1 cellular context compared by ENCODE assay signal in the genomic region with DNA sequence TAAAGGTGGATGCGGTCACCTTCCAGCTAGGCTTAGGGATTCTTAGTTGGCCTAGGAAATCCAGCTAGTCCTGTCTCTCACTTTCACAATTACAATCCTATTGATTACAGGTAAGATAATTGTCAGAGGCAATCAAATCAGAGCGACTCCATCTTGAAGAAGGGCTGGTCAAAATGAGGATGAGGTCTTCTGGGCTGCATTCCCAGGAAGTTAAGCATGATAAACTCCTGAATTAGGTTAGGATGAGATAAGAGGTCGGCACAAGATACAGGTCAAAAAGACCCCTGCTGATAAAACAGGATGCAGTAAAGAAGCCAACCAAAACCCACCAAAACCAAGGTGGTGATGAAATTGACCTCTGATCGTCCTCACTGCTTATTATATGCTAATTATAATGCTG.
TF ChIP-seq lines count a peak whose summit lies in the region.

No MANE protein-coding gene starts in this region.

TF ChIP-seq in H1, 55 proteins besides CTCF, POLR2A, EP300 and RAD21:
- TF ChIP-seq JUN (IDR thresholded peaks at IDR 0.05; ENCODE audit: low read depth, low read length) (no peak), RXRA (IDR thresholded peaks at IDR 0.05; ENCODE audit: insufficient read depth, low read depth, low read length) (no peak), SP1 (IDR thresholded peaks at IDR 0.05; ENCODE audit: low read depth, low read length) (no peak), BCL11A (IDR thresholded peaks at IDR 0.05; ENCODE audit: low read depth in 2 of 2, low read length in 2 of 2) (no peak), KDM4A (IDR thresholded peaks at IDR 0.05; ENCODE audit: low read depth, low read length, severe bottlenecking) (no peak), TAF1 (IDR thresholded peaks at IDR 0.05; ENCODE audit: low read depth, low read length) (no peak), USF2 (IDR thresholded peaks at IDR 0.05; ENCODE audit: low read length) (no peak), NANOG (IDR thresholded peaks at IDR 0.05; ENCODE audit: insufficient read depth, low read depth, low read length, poor library complexity, severe bottlenecking) (no peak), BRCA1 (IDR thresholded peaks at IDR 0.05; ENCODE audit: low read depth, low read length) (no peak), CREB1 (IDR thresholded peaks at IDR 0.05) (no peak)
- TF ChIP-seq, protein P1, sequence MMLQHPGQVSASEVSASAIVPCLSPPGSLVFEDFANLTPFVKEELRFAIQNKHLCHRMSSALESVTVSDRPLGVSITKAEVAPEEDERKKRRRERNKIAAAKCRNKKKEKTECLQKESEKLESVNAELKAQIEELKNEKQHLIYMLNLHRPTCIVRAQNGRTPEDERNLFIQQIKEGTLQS (IDR thresholded peaks at IDR 0.05; ENCODE audit: insufficient read depth, low read depth, low read length) = no peak
